Comparison of ENCODE assay signal across 16 cellular contexts in the genomic region with DNA sequence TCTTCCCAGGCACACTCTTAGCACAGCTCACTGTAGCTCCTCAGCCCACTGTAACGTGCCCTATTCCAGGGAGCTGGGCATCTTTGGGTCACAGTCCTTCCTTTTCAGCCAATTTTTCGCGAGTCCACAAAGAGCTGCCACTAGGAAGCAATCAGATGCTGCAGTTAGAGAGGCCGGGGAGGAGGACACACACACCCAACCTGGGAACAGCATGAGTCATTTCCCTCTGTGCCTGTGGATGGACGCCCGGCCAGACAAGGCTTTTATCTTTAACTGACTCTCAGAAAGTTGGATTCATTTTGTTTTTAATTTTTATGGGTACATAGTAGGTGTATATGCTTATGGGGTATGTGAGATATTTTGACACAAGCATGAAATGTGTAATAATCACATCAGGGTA.
A peak's percentile ranks its signal among the peaks of the same experiment; 100 is the strongest.
DNase-seq lines count a peak whose midpoint lies in the region; TF ChIP-seq lines count a peak whose summit lies in the region.
"Had no signal": no experiment of that assay in that cellular context is flagged by ENCODE, and none has a peak within 500 bp of the region (broad histone marks: within the 10 kb centered on the region; RNA-seq: fewer than 3 reads in every experiment).

No MANE protein-coding gene starts in this region.

- H3K9ac ChIP-seq in BLaER1 treated with 17β-estradiol and CSF1 and Interleukin-3, amounts not matched to agents 10 nM and 100 nM: no peak overlapping the region

- CTCF ChIA-PET in Calu3 (lab: Charles Lee): no interaction called here

- H3K4me2 ChIP-seq in BLaER1 treated with 17β-estradiol and CSF1 and Interleukin-3, amounts not matched to agents 10 nM and 100 nM: peak overlapping the region; percentile 14 to 97 (median 87)

- no peaks in the 10 kb centered on the region for H3K36me3 Mint-ChIP-seq in Calu3 (ENCODE audit: insufficient read depth, unreplicated experiment)
- H3K36me3 Mint-ChIP-seq in immature natural killer cell: no peaks in the 10 kb centered on the region

- no peak overlapping the region for H3K4me3 ChIP-seq in BLaER1 treated with 17β-estradiol and CSF1 and Interleukin-3, amounts not matched to agents 10 nM and 100 nM
- H3K4me3 ChIP-seq: SJSA1, upper lobe of right lung had no signal

- no peaks in the 10 kb centered on the region for H3K27me3 Mint-ChIP-seq in Calu3 (ENCODE audit: unreplicated experiment)
- H3K27me3 Mint-ChIP-seq in immature natural killer cell (ENCODE audit: low read depth in 3 of 3): peaks cover 2 to 5% (median 4%) of the 10 kb centered on the region in 3 donors

- intact Hi-C loops in Calu3 (cut with micrococcal nuclease; ENCODE audit: unreplicated experiment): no loop called here

- no peaks in the 10 kb centered on the region for H3K4me1 Mint-ChIP-seq in Calu3 (ENCODE audit: low read depth, unreplicated experiment)
- H3K4me1 Mint-ChIP-seq in immature natural killer cell: no peaks in the 10 kb centered on the region

- peak overlapping the region in 2 of 11 experiments; percentile 9 to 22; a peak in 3 of 22 replicates for H3K27ac ChIP-seq in BLaER1 treated with 17β-estradiol and CSF1 and Interleukin-3, amounts not matched to agents 10 nM and 100 nM
- H3K27ac ChIP-seq: SJSA1, upper lobe of right lung had no signal

- H3K4me3 Mint-ChIP-seq in Calu3 (ENCODE audit: low read depth, unreplicated experiment) (no peak overlapping the region), immature natural killer cell (no peak overlapping the region)

- TF ChIP-seq CTCF in Calu3 (IDR thresholded peaks at IDR 0.05; ENCODE audit: unreplicated experiment): no peak

- H3K9me3 ChIP-seq in BLaER1 treated with 17β-estradiol and CSF1 and Interleukin-3, amounts not matched to agents 10 nM and 100 nM (replicated peaks in 1 of 11): no peaks in the 10 kb centered on the region
- H3K9me3 ChIP-seq: SJSA1, upper lobe of right lung had no signal

- no peaks in the 10 kb centered on the region for H4K20me1 ChIP-seq in BLaER1 treated with 17β-estradiol and CSF1 and Interleukin-3, amounts not matched to agents 10 nM and 100 nM

- H3K27ac Mint-ChIP-seq in Calu3 (ENCODE audit: unreplicated experiment) (no peak overlapping the region), immature natural killer cell (no peak overlapping the region)

- DNase-seq in NCI-H226: peak; percentile 30
- DNase-seq in dermis microvascular lymphatic vessel endothelial cell (ENCODE audit: low read depth in 2 of 2): peak; percentile 33 to 66
- peak; percentile 27 for DNase-seq in kidney tubule cell (ENCODE audit: low spot score)
- DNase-seq in HT-29 (ENCODE audit: low spot score): no peak
- no peak for DNase-seq in NCI-H1436 treated with DMSO at 0.1 percent for 48 hours (lab: John Stamatoyannopoulos, UW)
- no peak for DNase-seq in Calu3
- no peak for DNase-seq in immature natural killer cell
- DNase-seq: activated CD8-positive, alpha-beta memory T cell treated with anti-CD3 and anti-CD28 coated beads for 24 hours; activated gamma-delta T cell; aorta; DMS79 treated with DMSO at 0.1 percent for 48 hours; effector CD8-positive, alpha-beta T cell; stimulated activated naive CD4-positive, alpha-beta T cell treated with Interleukin-2 at 50 U/mL for 16 hours; upper lobe of right lung had no signal

- H3K4me1 ChIP-seq in BLaER1 treated with 17β-estradiol and CSF1 and Interleukin-3, amounts not matched to agents 10 nM and 100 nM: peaks cover 16 to 90% (median 79%) of the 10 kb centered on the region in 10 experiments
- H3K4me1 ChIP-seq: upper lobe of right lung had no signal

- H3K9me3 Mint-ChIP-seq in Calu3 (ENCODE audit: low read depth, unreplicated experiment) (peaks cover 14% of the 10 kb centered on the region), immature natural killer cell (peaks cover 0 to 4% (median 0%) of the 10 kb centered on the region in 6 donors)

- no peaks in the 10 kb centered on the region for H3K27me3 ChIP-seq in BLaER1 treated with 17β-estradiol and CSF1 and Interleukin-3, amounts not matched to agents 10 nM and 100 nM
- H3K27me3 ChIP-seq: SJSA1, upper lobe of right lung had no signal

- H3K36me3 ChIP-seq in BLaER1 treated with 17β-estradiol and CSF1 and Interleukin-3, amounts not matched to agents 10 nM and 100 nM: no peaks in the 10 kb centered on the region
- H3K36me3 ChIP-seq: SJSA1, upper lobe of right lung had no signal

- BruUV-seq in Calu3 (replicated peaks; lab: Mats Ljungman, UMichigan): no TSS peak

Comparison
In these comparisons a context has a peak if more than half of its experiments do, and no peak if none do; other contexts are left out.
1. DNase-seq: peak in NCI-H226 (single experiment), dermis microvascular lymphatic vessel endothelial cell (2 of 2) and kidney tubule cell (single experiment); none in HT-29 (single experiment), NCI-H1436 treated with DMSO at 0.1 percent for 48 hours (single experiment), Calu3 (single experiment) and immature natural killer cell (0 of 3).